8 cellular contexts compared by ENCODE assay signal in the genomic region with DNA sequence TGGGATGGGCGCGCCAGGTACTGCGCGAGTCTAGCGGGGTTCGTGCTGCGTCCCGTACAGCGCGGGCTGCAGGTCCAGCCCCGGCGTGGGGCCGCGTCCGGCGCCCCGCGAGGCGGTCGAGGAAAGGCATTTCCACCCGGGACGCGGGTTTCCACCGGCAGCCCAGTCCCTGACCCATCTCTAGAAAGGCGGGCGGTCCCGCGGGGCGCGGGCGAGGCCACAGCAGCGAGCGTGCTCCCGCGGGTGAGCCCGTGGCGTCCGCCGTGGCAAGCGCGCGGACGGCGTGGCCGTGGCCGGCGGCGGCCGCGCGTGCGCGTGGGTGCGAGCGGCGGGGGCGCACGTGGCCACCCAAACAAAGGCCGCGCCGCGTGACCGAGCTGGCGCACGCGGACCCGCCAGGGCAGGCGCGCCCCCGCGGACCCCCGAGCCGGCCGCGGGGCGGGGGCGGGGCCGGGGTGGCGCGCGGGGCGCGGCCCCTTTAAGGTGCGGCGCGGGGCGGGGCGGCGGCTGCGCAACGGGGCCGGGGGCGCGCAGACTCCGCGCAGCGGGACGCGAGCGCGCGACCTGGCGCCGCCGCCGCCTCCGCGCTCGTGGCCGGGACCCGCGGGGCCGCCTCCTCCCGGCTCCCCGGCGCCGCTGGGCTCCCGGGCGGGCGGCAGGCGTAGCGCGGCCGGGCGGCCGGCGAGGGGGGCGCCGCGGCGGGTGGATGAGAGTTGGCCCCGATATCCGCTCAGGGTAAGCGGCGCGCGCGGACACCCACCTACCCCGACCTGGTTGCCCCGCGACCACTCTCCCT. TPM values are rescaled to one million over a fixed set of nuclear protein-coding genes. Genes with fewer than 3 reads are reported as not detected.
DNase-seq lines count a peak whose midpoint lies in the region; ATAC-seq and TF ChIP-seq lines count a peak whose summit lies in the region.

No MANE protein-coding gene starts in this region.

- H3K9ac ChIP-seq in mesenchymal stem cell (ENCODE audit: low read length) = peak overlapping the region; percentile 65

- peak; percentile 77 for ATAC-seq in stimulated activated effector memory CD8-positive, alpha-beta T cell treated with anti-CD3 and anti-CD28 coated beads, Interleukin-12 subunit alpha, Interleukin-12 subunit beta, amount 100 ng/mL, for 72 hours
- no peak for ATAC-seq in GM18505 (IDR thresholded peaks at IDR 0.05; ENCODE audit: unreplicated experiment)

- WGBS in mesenchymal stem cell = under 1% methylated on average over 28 of the region's 141 CpGs

- TF ChIP-seq CTCF in dorsolateral prefrontal cortex (IDR thresholded peaks at IDR 0.05 in 54 of 56, conservative IDR thresholded peaks at IDR 0.05 in 2 of 56; ENCODE audit: low read depth in 1 of 56, partially characterized antibody in 56 of 56) = no peak

- DNase-seq in NCI-H345 (lab: John Stamatoyannopoulos, UW) (peak; percentile 45), NCI-H345 treated with DMSO at 0.1 percent for 48 hours (lab: John Stamatoyannopoulos, UW; ENCODE audit: unreplicated experiment) (no peak), LHCN-M2 (ENCODE audit: low read depth) (peak; percentile 36), dorsolateral prefrontal cortex (peak in 4 of 10 donors; percentile 40 to 59 (median 57)), mesenchymal stem cell (peak; percentile 32)
- DNase-seq in activated CD4-positive, alpha-beta T cell treated with anti-CD3 and anti-CD28 coated beads, Interleukin-2, amount 10 ng/mL, durations not matched to agents 7 days and 5 days = peak; percentile 38
- DNase-seq in stimulated activated effector memory CD8-positive, alpha-beta T cell treated with anti-CD3 and anti-CD28 coated beads, Interleukin-12 subunit alpha, Interleukin-12 subunit beta, amount 100 ng/mL, for 72 hours (ENCODE audit: low spot score in 2 of 2) = peak; percentile 44 to 64

- H3K9me3 Mint-ChIP-seq in activated CD4-positive, alpha-beta T cell treated with anti-CD3 and anti-CD28 coated beads, Interleukin-2, amount 10 ng/mL, durations not matched to agents 7 days and 5 days = peaks cover 9% of the 10 kb centered on the region
- peaks cover 5% of the 10 kb centered on the region for H3K9me3 Mint-ChIP-seq in stimulated activated effector memory CD8-positive, alpha-beta T cell treated with anti-CD3 and anti-CD28 coated beads, Interleukin-12 subunit alpha, Interleukin-12 subunit beta, amount 100 ng/mL, for 72 hours

- peak overlapping the region; percentile 51 to 69 for H3K4ac ChIP-seq in mesenchymal stem cell (ENCODE audit: low read depth in 1 of 2, low read length in 2 of 2)

- peak overlapping the region in 1 of 2 experiments; percentile 87 for H3K23ac ChIP-seq in mesenchymal stem cell (ENCODE audit: low read length in 2 of 2)

- H3K79me1 ChIP-seq in mesenchymal stem cell (replicated peaks; ENCODE audit: low read length, poor library complexity, severe bottlenecking) = peaks cover 15% of the 10 kb centered on the region

- peak overlapping the region; percentile 84 for H2AFZ ChIP-seq in mesenchymal stem cell (ENCODE audit: low read depth, low read length)

- no peak overlapping the region for H2BK12ac ChIP-seq in mesenchymal stem cell (ENCODE audit: low read length in 2 of 2)

- H3K9me3 ChIP-seq in mesenchymal stem cell (ENCODE audit: control insufficient read depth, low read length) = peaks cover 6% of the 10 kb centered on the region

- no peaks in the 10 kb centered on the region for H3K27me3 Mint-ChIP-seq in activated CD4-positive, alpha-beta T cell treated with anti-CD3 and anti-CD28 coated beads, Interleukin-2, amount 10 ng/mL, durations not matched to agents 7 days and 5 days

- intact Hi-C loops in dorsolateral prefrontal cortex (cut with DNase I) = loop anchor here in 1 of 2 donors (5.0 kb wide), 1 partner anchor 161 kb away; a partner anchor contains a TSS

- peak overlapping the region; percentile 46 for H2BK120ac ChIP-seq in mesenchymal stem cell (ENCODE audit: low read depth, low read length)

- no peaks in the 10 kb centered on the region for H3K27me3 ChIP-seq in dorsolateral prefrontal cortex
- H3K27me3 ChIP-seq in mesenchymal stem cell (ENCODE audit: control insufficient read depth in 1 of 2, insufficient read depth in 1 of 2, low read length in 2 of 2) = peaks cover 0 to 7% of the 10 kb centered on the region in 2 experiments

- H3K4me1 Mint-ChIP-seq in activated CD4-positive, alpha-beta T cell treated with anti-CD3 and anti-CD28 coated beads, Interleukin-2, amount 10 ng/mL, durations not matched to agents 7 days and 5 days = peaks cover 49% of the 10 kb centered on the region
- peaks cover 53% of the 10 kb centered on the region for H3K4me1 Mint-ChIP-seq in stimulated activated effector memory CD8-positive, alpha-beta T cell treated with anti-CD3 and anti-CD28 coated beads, Interleukin-12 subunit alpha, Interleukin-12 subunit beta, amount 100 ng/mL, for 72 hours

- H3K4me1 ChIP-seq in mesenchymal stem cell (ENCODE audit: control insufficient read depth, insufficient read depth, low read depth, low read length) = peaks cover 46% of the 10 kb centered on the region

- H3K14ac ChIP-seq in mesenchymal stem cell (ENCODE audit: low read length in 2 of 2) = peak overlapping the region in 1 of 2 experiments; percentile 86

- peak overlapping the region; percentile 92 for H4K8ac ChIP-seq in mesenchymal stem cell (ENCODE audit: low read length)

- peak overlapping the region; percentile 82 for H3K4me2 ChIP-seq in mesenchymal stem cell (ENCODE audit: low read length, poor library complexity, severe bottlenecking)

- CTCF ChIA-PET in activated CD4-positive, alpha-beta T cell treated with anti-CD3 and anti-CD28 coated beads, Interleukin-2, amount 10 ng/mL, durations not matched to agents 7 days and 5 days (lab: Charles Lee) = interaction anchor here (1.9 kb wide), 1 partner anchor 13 kb away, joined by 13 read pairs; no protein-coding TSS in a partner anchor

- TF ChIP-seq POLR2A in GM18505 (IDR thresholded peaks at IDR 0.05; ENCODE audit: borderline replicate concordance, extremely low read depth, insufficient read depth, insufficient read length) = no peak

- H2BK15ac ChIP-seq in mesenchymal stem cell (ENCODE audit: low read depth, poor library complexity, severe bottlenecking) = peak overlapping the region; percentile 78

- H3K4me3 Mint-ChIP-seq in activated CD4-positive, alpha-beta T cell treated with anti-CD3 and anti-CD28 coated beads, Interleukin-2, amount 10 ng/mL, durations not matched to agents 7 days and 5 days = peak overlapping the region; percentile 77
- H3K4me3 Mint-ChIP-seq in stimulated activated effector memory CD8-positive, alpha-beta T cell treated with anti-CD3 and anti-CD28 coated beads, Interleukin-12 subunit alpha, Interleukin-12 subunit beta, amount 100 ng/mL, for 72 hours = peak overlapping the region; percentile 65

- peak overlapping the region; percentile 86 for H3K27ac Mint-ChIP-seq in activated CD4-positive, alpha-beta T cell treated with anti-CD3 and anti-CD28 coated beads, Interleukin-2, amount 10 ng/mL, durations not matched to agents 7 days and 5 days
- peak overlapping the region; percentile 50 for H3K27ac Mint-ChIP-seq in stimulated activated effector memory CD8-positive, alpha-beta T cell treated with anti-CD3 and anti-CD28 coated beads, Interleukin-12 subunit alpha, Interleukin-12 subunit beta, amount 100 ng/mL, for 72 hours

- H4K91ac ChIP-seq in mesenchymal stem cell (ENCODE audit: low read length) = peak overlapping the region; percentile 85

- peak overlapping the region; percentile 74 to 86 for H3K18ac ChIP-seq in mesenchymal stem cell (ENCODE audit: low read depth in 1 of 2, low read length in 2 of 2)

- H3K36me3 ChIP-seq in mesenchymal stem cell (ENCODE audit: control insufficient read depth in 1 of 2, insufficient read depth in 2 of 2, low read depth in 1 of 2, low read length in 2 of 2) = peaks cover 0 to under 1% of the 10 kb centered on the region in 2 experiments

- H2AK5ac ChIP-seq in mesenchymal stem cell (ENCODE audit: low read length, severe bottlenecking) = no peak overlapping the region

- H2BK5ac ChIP-seq in mesenchymal stem cell (ENCODE audit: low read depth, low read length, poor library complexity, severe bottlenecking) = no peak overlapping the region

- POLR2A ChIA-PET in activated CD4-positive, alpha-beta T cell treated with anti-CD3 and anti-CD28 coated beads, Interleukin-2, amount 10 ng/mL, durations not matched to agents 7 days and 5 days (lab: Charles Lee) = no interaction called here

- H3K36me3 Mint-ChIP-seq in activated CD4-positive, alpha-beta T cell treated with anti-CD3 and anti-CD28 coated beads, Interleukin-2, amount 10 ng/mL, durations not matched to agents 7 days and 5 days (ENCODE audit: low read depth) = peaks cover 4% of the 10 kb centered on the region
- H3K36me3 Mint-ChIP-seq in stimulated activated effector memory CD8-positive, alpha-beta T cell treated with anti-CD3 and anti-CD28 coated beads, Interleukin-12 subunit alpha, Interleukin-12 subunit beta, amount 100 ng/mL, for 72 hours = peaks cover 19% of the 10 kb centered on the region

- H3K4me3 ChIP-seq in dorsolateral prefrontal cortex = peak overlapping the region; percentile 8 to 83 (median 73)
- H3K4me3 ChIP-seq in mesenchymal stem cell (ENCODE audit: insufficient read depth in 1 of 2, low read depth in 1 of 2, low read length in 2 of 2) = peak overlapping the region; percentile 77 to 88

- peak overlapping the region in 45 of 59 donors; percentile 10 to 87 (median 72) for H3K27ac ChIP-seq in dorsolateral prefrontal cortex
- H3K27ac ChIP-seq in mesenchymal stem cell (ENCODE audit: low read length, poor library complexity, severe bottlenecking) = no peak overlapping the region

RNA-seq across cellular contexts. Expression of a gene that starts 39.3 kb away (rescaled TPM):
- total RNA-seq in LHCN-M2 (2014; rRNA removed) (under 0.01 and 0.06 TPM in 2 replicates), dorsolateral prefrontal cortex (under 1 TPM in 111 of 120 experiments, not detected in 9; 0.03 to 0.93 (median 0.23) TPM)
- 0.02 TPM for polyA plus RNA-seq in LHCN-M2 (2012)
- under 1 TPM; 0.20 to 0.23 TPM for total RNA-seq in activated CD4-positive, alpha-beta T cell treated with anti-CD3 and anti-CD28 coated beads, Interleukin-2, amount 10 ng/mL, durations not matched to agents 7 days and 5 days
- polyA plus RNA-seq in mesenchymal stem cell (2013, experiment 1 of 2) = 0.14 TPM
- 0.11 TPM for polyA plus RNA-seq in mesenchymal stem cell (2013, experiment 2 of 2)

RNA-seq across cellular contexts. Expression of a gene that starts 43.4 kb away (rescaled TPM):
- total RNA-seq in LHCN-M2 (2014; rRNA removed) (5.8 and 6.2 TPM in 2 replicates), dorsolateral prefrontal cortex (10 to 100 TPM; 33.2 to 89.6 (median 61.9) TPM)
- polyA plus RNA-seq in LHCN-M2 (2012) = 5.4 TPM
- total RNA-seq in activated CD4-positive, alpha-beta T cell treated with anti-CD3 and anti-CD28 coated beads, Interleukin-2, amount 10 ng/mL, durations not matched to agents 7 days and 5 days = 10 to 100 TPM; 40.8 to 43.2 TPM
- polyA plus RNA-seq in mesenchymal stem cell (2013, experiment 1 of 2) = 5.1 TPM
- polyA plus RNA-seq in mesenchymal stem cell (2013, experiment 2 of 2) = 5.0 TPM
